Comparison of ENCODE assay signal across 11 cellular contexts in genomic region chrX:68808686-68809357, GRCh38. TPM values are rescaled to one million over a fixed set of nuclear protein-coding genes. Genes with fewer than 3 reads are reported as not detected.
DNase-seq lines count a peak whose midpoint lies in the region; ATAC-seq, FAIRE-seq and TF ChIP-seq lines count a peak whose summit lies in the region.
"Had no signal": no experiment of that assay in that cellular context is flagged by ENCODE, and none has a peak within 500 bp of the region (broad histone marks: within the 10 kb centered on the region; RNA-seq: fewer than 3 reads in every experiment).

No MANE protein-coding gene starts in this region.

- H2AFZ ChIP-seq in GM23248 (no peak overlapping the region), PC-3 (ENCODE audit: low read length) (no peak overlapping the region), fibroblast of lung (ENCODE audit: low read length) (no peak overlapping the region)

- no peaks in the 10 kb centered on the region; the same call in 1 of the 2 replicates for H3K27me3 ChIP-seq in GM23248 (replicated peaks; ENCODE audit: insufficient read depth)
- peaks cover 6% of the 10 kb centered on the region; the same call in 1 of the 2 replicates for H3K27me3 ChIP-seq in PC-3 (ENCODE audit: low read length)
- H3K27me3 ChIP-seq in fibroblast of lung (ENCODE audit: control insufficient read depth, insufficient read depth, low read length): no peaks in the 10 kb centered on the region
- peaks cover 0 to 7% (median 3%) of the 10 kb centered on the region in 4 donors for H3K27me3 ChIP-seq in pancreas
- H3K27me3 ChIP-seq in uterus: peaks cover 0 to 13% of the 10 kb centered on the region in 2 donors

- no peak overlapping the region for H3K4me3 Mint-ChIP-seq in T-helper 2 cell treated with Interferon-gamma antibody and Interleukin-4, amounts not matched to agents 5 μg/mL and 100 μg/mL, for 36 hours
- H3K4me3 Mint-ChIP-seq: effector memory CD8-positive, alpha-beta T cell; mesothelial cell of epicardium had no signal

- WGBS in GM23248 (ENCODE audit: low coverage in 1 of 2, low lambda C conversion rate in 2 of 2, missing lambda C conversion rate in 2 of 2), 2 experiments: 64 to 70% methylated on average over 4 to 6 of the region's 6 CpGs
- WGBS in pancreas, 2 donors: 54 to 75% methylated on average over 6 of the region's 6 CpGs

- intact Hi-C loops in PC-3 (cut with micrococcal nuclease) (loop anchor here (1.0 to 5.0 kb wide), 2 partner anchors 76 to 627 kb away; no protein-coding TSS in a partner anchor), pancreas (cut with DNase I) (no loop called here), uterus (cut with DNase I; ENCODE audit: low total_unique reads) (no loop called here)

- H3K9me3 ChIP-seq in GM23248 (ENCODE audit: low read depth) (no peaks in the 10 kb centered on the region), PC-3 (ENCODE audit: low read length) (no peaks in the 10 kb centered on the region), fibroblast of lung (ENCODE audit: control insufficient read depth, insufficient read depth, low read depth, low read length) (no peaks in the 10 kb centered on the region), pancreas (no peaks in the 10 kb centered on the region), uterus (no peaks in the 10 kb centered on the region)

- no peak for FAIRE-seq in pancreas (lab: Jason Lieb, UNC)

- no peaks in the 10 kb centered on the region for H3F3A ChIP-seq in GM23248 (ENCODE audit: insufficient read depth)
- H3F3A ChIP-seq in PC-3 (ENCODE audit: low read length, unreplicated experiment): no peaks in the 10 kb centered on the region

- no peaks in the 10 kb centered on the region for H3K4me1 Mint-ChIP-seq in T-helper 2 cell treated with Interferon-gamma antibody and Interleukin-4, amounts not matched to agents 5 μg/mL and 100 μg/mL, for 36 hours (ENCODE audit: low read depth)

- TF ChIP-seq POLR2A in uterus (IDR thresholded peaks at IDR 0.05): no peak

- H3K4me3 ChIP-seq in GM23248: no peak overlapping the region
- H3K4me3 ChIP-seq in PC-3 (ENCODE audit: low read length): no peak overlapping the region
- H3K4me3 ChIP-seq in fibroblast of lung (replicated peaks in 1 of 4; ENCODE audit: control extremely low read depth in 1 of 4, insufficient read depth in 1 of 4, low read depth in 3 of 4, low read length in 4 of 4): no peak overlapping the region
- H3K4me3 ChIP-seq in pancreas: no peak overlapping the region
- H3K4me3 ChIP-seq in uterus: no peak overlapping the region

- H3K4me2 ChIP-seq in GM23248 (ENCODE audit: unreplicated experiment): no peak overlapping the region
- no peak overlapping the region for H3K4me2 ChIP-seq in PC-3 (ENCODE audit: low read length)
- no peak overlapping the region for H3K4me2 ChIP-seq in fibroblast of lung (ENCODE audit: extremely low read depth, insufficient read depth, low read length)

- no peaks in the 10 kb centered on the region for H3K9me2 ChIP-seq in GM23248 (ENCODE audit: insufficient read depth)
- H3K9me2 ChIP-seq in PC-3 (replicated peaks; ENCODE audit: low read length): no peaks in the 10 kb centered on the region

- H4K20me1 ChIP-seq in GM23248 (ENCODE audit: insufficient read depth): no peaks in the 10 kb centered on the region
- no peaks in the 10 kb centered on the region for H4K20me1 ChIP-seq in PC-3 (ENCODE audit: low read length)
- no peaks in the 10 kb centered on the region for H4K20me1 ChIP-seq in fibroblast of lung (ENCODE audit: control insufficient read depth, extremely low read depth, insufficient read depth, low read length)

- in situ Hi-C loops in GM23248 (cut with MboI): no loop called here

- no peaks in the 10 kb centered on the region for H3K9me3 Mint-ChIP-seq in T-helper 2 cell treated with Interferon-gamma antibody and Interleukin-4, amounts not matched to agents 5 μg/mL and 100 μg/mL, for 36 hours
- H3K9me3 Mint-ChIP-seq: effector memory CD8-positive, alpha-beta T cell had no signal

- peak; percentile 42 for TF ChIP-seq CTCF in PC-3 (conservative IDR thresholded peaks at IDR 0.05; ENCODE audit: low read depth, low read length)
- TF ChIP-seq CTCF in fibroblast of lung (conservative IDR thresholded peaks at IDR 0.05 in 1 of 2, IDR thresholded peaks at IDR 0.05 in 1 of 2; ENCODE audit: low read depth in 1 of 2, low read length in 2 of 2): peak; percentile 26 to 33
- no peak for TF ChIP-seq CTCF in pancreas (IDR thresholded peaks at IDR 0.05)
- TF ChIP-seq CTCF in GM10248 (IDR thresholded peaks at IDR 0.05; ENCODE audit: control extremely low read depth, extremely low read depth, low read depth, missing control alignments): no peak
- TF ChIP-seq CTCF in uterus (IDR thresholded peaks at IDR 0.05): peak in 1 of 4 experiments; percentile 18

- H3K36me3 ChIP-seq in GM23248 (ENCODE audit: low read depth) (no peaks in the 10 kb centered on the region), PC-3 (ENCODE audit: low read depth, low read length) (no peaks in the 10 kb centered on the region), fibroblast of lung (ENCODE audit: control insufficient read depth, insufficient read depth, low read length) (no peaks in the 10 kb centered on the region), pancreas (no peaks in the 10 kb centered on the region), uterus (no peaks in the 10 kb centered on the region)

- CTCF ChIA-PET in PC-3 (lab: Charles Lee) (interaction anchor here (0.6 to 2.4 kb wide), 3 partner anchors 23 to 697 kb away, joined by 3 to 6 read pairs (median 3); no protein-coding TSS in a partner anchor), GM10248 (lab: Yijun Ruan, JAX) (interaction anchor here (0.9 to 3.7 kb wide), 2 partner anchors 76 to 612 kb away, joined by 3 to 24 read pairs; no protein-coding TSS in a partner anchor)

- POLR2A ChIA-PET in PC-3 (lab: Charles Lee; ENCODE audit: unreplicated experiment): no interaction called here
- POLR2A ChIA-PET in GM10248 (lab: Yijun Ruan, JAX): no interaction called here

- no peak; the same call in 1 of the 2 replicates for ATAC-seq in PC-3
- peak in 3 of 4 donors; percentile 39 to 69 (median 51) for ATAC-seq in pancreas
- ATAC-seq: effector memory CD8-positive, alpha-beta T cell had no signal

- H3K4me1 ChIP-seq in GM23248 (ENCODE audit: insufficient read depth): no peaks in the 10 kb centered on the region
- no peaks in the 10 kb centered on the region for H3K4me1 ChIP-seq in PC-3 (ENCODE audit: insufficient read depth, low read length)
- no peaks in the 10 kb centered on the region for H3K4me1 ChIP-seq in fibroblast of lung (ENCODE audit: control insufficient read depth, extremely low read depth, insufficient read depth, low read length)
- no peaks in the 10 kb centered on the region for H3K4me1 ChIP-seq in pancreas
- H3K4me1 ChIP-seq in uterus: no peaks in the 10 kb centered on the region

- H3K36me3 Mint-ChIP-seq in T-helper 2 cell treated with Interferon-gamma antibody and Interleukin-4, amounts not matched to agents 5 μg/mL and 100 μg/mL, for 36 hours (ENCODE audit: low read depth): no peaks in the 10 kb centered on the region
- H3K36me3 Mint-ChIP-seq: mesothelial cell of epicardium had no signal

- H3K79me2 ChIP-seq in GM23248 (ENCODE audit: insufficient read depth) (no peaks in the 10 kb centered on the region), PC-3 (ENCODE audit: low read length) (no peaks in the 10 kb centered on the region), fibroblast of lung (ENCODE audit: control insufficient read depth, insufficient read depth, low read length) (no peaks in the 10 kb centered on the region)

- BruUV-seq in PC-3 (replicated peaks; lab: Mats Ljungman, UMichigan): no TSS peak

- DNase-seq in GM23248 (peak; percentile 28), PC-3 (peak; percentile 11), fibroblast of lung (ENCODE audit: low read depth in 2 of 2) (no peak), pancreas (no peak), GM10248 (ENCODE audit: extremely low spot score) (no peak), GDM1 (lab: John Stamatoyannopoulos, UW) (no peak), uterus (no peak)
- DNase-seq in T-helper 2 cell treated with Interferon-gamma antibody and Interleukin-4, amounts not matched to agents 5 μg/mL and 100 μg/mL, for 36 hours (ENCODE audit: low spot score): no peak
- DNase-seq: effector memory CD8-positive, alpha-beta T cell; stimulated activated CD4-positive, alpha-beta T cell treated with anti-CD3 and anti-CD28 coated beads, Interleukin-1b, Interleukin-23, amount 100 ng/mL, for 48 hours had no signal

- H3K27me3 Mint-ChIP-seq in T-helper 2 cell treated with Interferon-gamma antibody and Interleukin-4, amounts not matched to agents 5 μg/mL and 100 μg/mL, for 36 hours (ENCODE audit: low read depth): peaks cover 7% of the 10 kb centered on the region

- H3K9ac ChIP-seq in GM23248 (no peak overlapping the region), PC-3 (ENCODE audit: low read length) (no peak overlapping the region), fibroblast of lung (ENCODE audit: insufficient read depth, low read length) (no peak overlapping the region)

- no peak overlapping the region for H3K27ac ChIP-seq in GM23248
- no peak overlapping the region for H3K27ac ChIP-seq in PC-3 (ENCODE audit: low read length)
- no peak overlapping the region for H3K27ac ChIP-seq in fibroblast of lung (ENCODE audit: insufficient read depth, low read length)
- H3K27ac ChIP-seq in pancreas: no peak overlapping the region
- no peak overlapping the region for H3K27ac ChIP-seq in uterus

- H3K27ac Mint-ChIP-seq in T-helper 2 cell treated with Interferon-gamma antibody and Interleukin-4, amounts not matched to agents 5 μg/mL and 100 μg/mL, for 36 hours: no peak overlapping the region
- H3K27ac Mint-ChIP-seq: effector memory CD8-positive, alpha-beta T cell; mesothelial cell of epicardium had no signal

RNA-seq across cellular contexts. Expression of gene EFNB1, which starts 20.0 kb away (rescaled TPM):
- total RNA-seq in GM23248 (2014; rRNA removed; shearing (Covaris generic)): 12.6 and 15.8 TPM in 2 replicates
- polyA plus RNA-seq in GM23248 (2016; fragmentation: Nextera tagmentation; extraction: Ambion mirVana): 4.7 and 5.3 TPM in 2 replicates
- total RNA-seq in PC-3 (2014; rRNA removed): 102 and 142 TPM in 2 replicates
- total RNA-seq in fibroblast of lung: 41.1 and 43.4 TPM in 2 replicates
- 12.6 and 16.4 TPM in 2 replicates for polyA plus RNA-seq in fibroblast of lung
- 14.0 and 19.6 TPM in 2 replicates for polyA plus RNA-seq in fibroblast of lung (2012)
- 17.4 and 19.7 TPM in 2 replicates for polyA minus RNA-seq in fibroblast of lung (ENCODE audit: low replicate concordance)
- total RNA-seq in pancreas: 10 to 100 TPM in 1 of 6 donors, 1 to 10 TPM in 5; 2.4 to 13.3 (median 4.9) TPM
- 1 to 10 TPM; 5.9 to 8.0 TPM for polyA plus RNA-seq in pancreas
- total RNA-seq in uterus: 10 to 100 TPM in 3 of 4 donors, 1 to 10 TPM in 1; 8.8 to 59.1 (median 28.7) TPM

Comparison
In these comparisons a context has a peak if more than half of its experiments do, and no peak if none do; other contexts are left out.
1. DNase-seq: peak in GM23248 (single experiment) and PC-3 (single experiment); none in fibroblast of lung (0 of 2), pancreas (0 of 6), GM10248 (single experiment), GDM1 (single experiment), T-helper 2 cell treated with Interferon-gamma antibody and Interleukin-4, amounts not matched to agents 5 μg/mL and 100 μg/mL, for 36 hours (single experiment) and uterus (0 of 2).
2. CTCF ChIP-seq: peak in PC-3 (single experiment) and fibroblast of lung (2 of 2); none in pancreas (0 of 4) and GM10248 (single experiment).